ENCODE assay signal across 1 cellular context in genomic region chr14:20631023-20631820, GRCh38.
TF ChIP-seq lines count a peak whose summit lies in the region.

No MANE protein-coding gene starts in this region.

TF ChIP-seq in HepG2, 621 proteins besides CTCF, POLR2A, EP300 and RAD21 (continued from another document and continues in another):
- TF ChIP-seq ZNF775 (CRISPR knock-in tag; IDR thresholded peaks at IDR 0.05; ENCODE audit: borderline replicate concordance) = no peak
- peak; percentile 50; the same call in 1 of the 2 replicates for TF ChIP-seq PITX1 (CRISPR knock-in tag; IDR thresholded peaks at IDR 0.05)
- TF ChIP-seq, protein P1, sequence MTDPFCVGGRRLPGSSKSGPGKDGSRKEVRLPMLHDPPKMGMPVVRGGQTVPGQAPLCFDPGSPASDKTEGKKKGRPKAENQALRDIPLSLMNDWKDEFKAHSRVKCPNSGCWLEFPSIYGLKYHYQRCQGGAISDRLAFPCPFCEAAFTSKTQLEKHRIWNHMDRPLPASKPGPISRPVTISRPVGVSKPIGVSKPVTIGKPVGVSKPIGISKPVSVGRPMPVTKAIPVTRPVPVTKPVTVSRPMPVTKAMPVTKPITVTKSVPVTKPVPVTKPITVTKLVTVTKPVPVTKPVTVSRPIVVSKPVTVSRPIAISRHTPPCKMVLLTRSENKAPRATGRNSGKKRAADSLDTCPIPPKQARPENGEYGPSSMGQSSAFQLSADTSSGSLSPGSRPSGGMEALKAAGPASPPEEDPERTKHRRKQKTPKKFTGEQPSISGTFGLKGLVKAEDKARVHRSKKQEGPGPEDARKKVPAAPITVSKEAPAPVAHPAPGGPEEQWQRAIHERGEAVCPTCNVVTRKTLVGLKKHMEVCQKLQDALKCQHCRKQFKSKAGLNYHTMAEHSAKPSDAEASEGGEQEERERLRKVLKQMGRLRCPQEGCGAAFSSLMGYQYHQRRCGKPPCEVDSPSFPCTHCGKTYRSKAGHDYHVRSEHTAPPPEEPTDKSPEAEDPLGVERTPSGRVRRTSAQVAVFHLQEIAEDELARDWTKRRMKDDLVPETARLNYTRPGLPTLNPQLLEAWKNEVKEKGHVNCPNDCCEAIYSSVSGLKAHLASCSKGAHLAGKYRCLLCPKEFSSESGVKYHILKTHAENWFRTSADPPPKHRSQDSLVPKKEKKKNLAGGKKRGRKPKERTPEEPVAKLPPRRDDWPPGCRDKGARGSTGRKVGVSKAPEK (CRISPR knock-in tag; IDR thresholded peaks at IDR 0.05; ENCODE audit: borderline replicate concordance) = no peak
- TF ChIP-seq ZNF136 (CRISPR knock-in tag; IDR thresholded peaks at IDR 0.05; ENCODE audit: low read depth) = no peak
- TF ChIP-seq ADNP (CRISPR knock-in tag; IDR thresholded peaks at IDR 0.05) = no peak
- no peak for TF ChIP-seq PCBP1 (IDR thresholded peaks at IDR 0.05; ENCODE audit: borderline replicate concordance, low read depth, low read length)
- 0 out of 2 replicates have a peak, but pooled peaks have one; percentile 4 for TF ChIP-seq SNAI1 (CRISPR knock-in tag; IDR thresholded peaks at IDR 0.05; ENCODE audit: borderline replicate concordance)
- no peak for TF ChIP-seq ZNF263 (CRISPR knock-in tag; IDR thresholded peaks at IDR 0.05)
- TF ChIP-seq ZNF709 (CRISPR knock-in tag; IDR thresholded peaks at IDR 0.05) = no peak
- no peak for TF ChIP-seq ZNF747 (CRISPR knock-in tag; IDR thresholded peaks at IDR 0.05; ENCODE audit: borderline replicate concordance)
- TF ChIP-seq BORCS8-MEF2B (CRISPR knock-in tag; IDR thresholded peaks at IDR 0.05) = no peak
- 0 out of 2 replicates have a peak, but pooled peaks have one; percentile 1 for TF ChIP-seq ZBTB20 (CRISPR knock-in tag; IDR thresholded peaks at IDR 0.05; ENCODE audit: borderline replicate concordance, low read depth)
- no peak for TF ChIP-seq ZNF777 (CRISPR knock-in tag; IDR thresholded peaks at IDR 0.05)
- TF ChIP-seq ZNF496 (CRISPR knock-in tag; IDR thresholded peaks at IDR 0.05; ENCODE audit: insufficient replicate concordance) = no peak
- TF ChIP-seq, protein P2, sequence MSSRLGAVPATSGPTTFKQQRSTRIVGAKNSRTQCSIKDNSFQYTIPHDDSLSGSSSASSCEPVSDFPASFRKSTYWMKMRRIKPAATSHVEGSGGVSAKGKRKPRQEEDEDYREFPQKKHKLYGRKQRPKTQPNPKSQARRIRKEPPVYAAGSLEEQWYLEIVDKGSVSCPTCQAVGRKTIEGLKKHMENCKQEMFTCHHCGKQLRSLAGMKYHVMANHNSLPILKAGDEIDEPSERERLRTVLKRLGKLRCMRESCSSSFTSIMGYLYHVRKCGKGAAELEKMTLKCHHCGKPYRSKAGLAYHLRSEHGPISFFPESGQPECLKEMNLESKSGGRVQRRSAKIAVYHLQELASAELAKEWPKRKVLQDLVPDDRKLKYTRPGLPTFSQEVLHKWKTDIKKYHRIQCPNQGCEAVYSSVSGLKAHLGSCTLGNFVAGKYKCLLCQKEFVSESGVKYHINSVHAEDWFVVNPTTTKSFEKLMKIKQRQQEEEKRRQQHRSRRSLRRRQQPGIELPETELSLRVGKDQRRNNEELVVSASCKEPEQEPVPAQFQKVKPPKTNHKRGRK (CRISPR knock-in tag; IDR thresholded peaks at IDR 0.05) = no peak
- TF ChIP-seq ATAD3A (CRISPR knock-in tag; IDR thresholded peaks at IDR 0.05) = no peak
- TF ChIP-seq ZNF143 (CRISPR knock-in tag; IDR thresholded peaks at IDR 0.05) = no peak
- TF ChIP-seq ZBTB43 (CRISPR knock-in tag; conservative IDR thresholded peaks at IDR 0.05) = 0 out of 2 replicates have a peak, but pooled peaks have one; percentile 5
- TF ChIP-seq ATF7 (IDR thresholded peaks at IDR 0.05) = no peak
- no peak for TF ChIP-seq ATF7 (CRISPR knock-in tag; IDR thresholded peaks at IDR 0.05)
- no peak for TF ChIP-seq ZNF724P (CRISPR knock-in tag; IDR thresholded peaks at IDR 0.05; ENCODE audit: borderline replicate concordance)
- no peak for TF ChIP-seq SMC3 (IDR thresholded peaks at IDR 0.05; ENCODE audit: low read length)
- no peak for TF ChIP-seq NCOA1 (CRISPR knock-in tag; IDR thresholded peaks at IDR 0.05)
- no peak for TF ChIP-seq ZSCAN21 (CRISPR knock-in tag; IDR thresholded peaks at IDR 0.05; ENCODE audit: borderline replicate concordance)
- TF ChIP-seq ZNF75D (CRISPR knock-in tag; IDR thresholded peaks at IDR 0.05; ENCODE audit: borderline replicate concordance) = no peak
- no peak for TF ChIP-seq KDM6A (CRISPR knock-in tag; IDR thresholded peaks at IDR 0.05; ENCODE audit: low read depth)
- TF ChIP-seq RAD51 (IDR thresholded peaks at IDR 0.05; ENCODE audit: borderline replicate concordance) = no peak
- no peak for TF ChIP-seq ATRX (CRISPR knock-in tag; IDR thresholded peaks at IDR 0.05; ENCODE audit: borderline replicate concordance)
- no peak for TF ChIP-seq HMGA1 (CRISPR knock-in tag; conservative IDR thresholded peaks at IDR 0.05)
- no peak for TF ChIP-seq NFRKB (IDR thresholded peaks at IDR 0.05)
- TF ChIP-seq ZNF768 (CRISPR knock-in tag; IDR thresholded peaks at IDR 0.05) = no peak
- TF ChIP-seq ZBTB39 (CRISPR knock-in tag; IDR thresholded peaks at IDR 0.05) = no peak
- TF ChIP-seq MIXL1 (CRISPR knock-in tag; IDR thresholded peaks at IDR 0.05) = peak; percentile 86
- no peak for TF ChIP-seq ZFYVE20 (CRISPR knock-in tag; IDR thresholded peaks at IDR 0.05; ENCODE audit: borderline replicate concordance, low read depth)
- no peak for TF ChIP-seq ZSCAN29 (CRISPR knock-in tag; conservative IDR thresholded peaks at IDR 0.05)
- no peak for TF ChIP-seq ZNF234 (CRISPR knock-in tag; conservative IDR thresholded peaks at IDR 0.05)
- TF ChIP-seq ZNF18 (CRISPR knock-in tag; IDR thresholded peaks at IDR 0.05; ENCODE audit: insufficient replicate concordance) = peak; percentile 50
- no peak for TF ChIP-seq GLMP (CRISPR knock-in tag; IDR thresholded peaks at IDR 0.05; ENCODE audit: borderline replicate concordance)
- no peak for TF ChIP-seq ZBTB7A (CRISPR knock-in tag; IDR thresholded peaks at IDR 0.05)
- TF ChIP-seq ZNF501 (CRISPR knock-in tag; IDR thresholded peaks at IDR 0.05) = no peak
- TF ChIP-seq ZNF878 (CRISPR knock-in tag; IDR thresholded peaks at IDR 0.05) = no peak
- TF ChIP-seq KMT2B (CRISPR knock-in tag; IDR thresholded peaks at IDR 0.05) = no peak
- no peak for TF ChIP-seq SNAPC2 (CRISPR knock-in tag; IDR thresholded peaks at IDR 0.05)
- no peak for TF ChIP-seq ZNF367 (CRISPR knock-in tag; IDR thresholded peaks at IDR 0.05; ENCODE audit: borderline replicate concordance)
- TF ChIP-seq KIAA2018 (CRISPR knock-in tag; IDR thresholded peaks at IDR 0.05; ENCODE audit: borderline replicate concordance) = no peak
- TF ChIP-seq TBP (CRISPR knock-in tag; IDR thresholded peaks at IDR 0.05) = no peak
- no peak for TF ChIP-seq CBFB (CRISPR knock-in tag; IDR thresholded peaks at IDR 0.05)
